Comparison of ENCODE assay signal across 1 cellular context in the genomic region with DNA sequence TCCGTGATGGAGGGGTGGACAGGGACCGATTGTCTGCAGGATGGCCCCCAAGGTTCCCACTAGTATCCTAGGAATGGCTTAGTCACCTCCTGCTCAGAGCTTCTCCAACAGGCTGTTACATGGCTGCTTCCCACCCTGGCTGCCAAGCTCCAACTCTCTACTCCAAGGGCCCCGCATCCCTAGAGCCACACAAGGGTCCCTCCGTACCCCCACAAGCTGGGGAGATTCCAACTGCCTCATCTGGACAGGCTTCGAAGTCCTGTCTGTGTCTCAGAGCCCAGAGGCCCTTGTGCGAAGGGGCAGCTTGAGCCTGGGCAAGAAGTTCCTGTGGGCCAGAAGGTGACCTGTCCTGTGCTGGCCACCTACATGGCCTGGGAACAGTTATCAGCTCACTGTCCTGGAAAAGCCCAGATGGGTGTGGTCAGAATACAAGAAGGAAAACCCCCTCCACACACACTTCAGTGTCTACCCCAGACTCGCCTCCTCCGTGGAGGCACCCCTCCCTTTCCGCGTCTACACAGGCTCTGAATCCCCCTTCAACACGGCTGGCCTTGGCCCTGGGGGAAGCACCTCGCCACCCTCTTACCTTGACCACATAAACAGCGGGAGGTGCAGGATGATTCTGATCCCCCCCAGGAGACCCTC.
A peak's percentile ranks its signal among the peaks of the same experiment; 100 is the strongest.
TF ChIP-seq lines count a peak whose summit lies in the region.

No MANE protein-coding gene starts in this region.

TF ChIP-seq in K562, 482 proteins besides CTCF, POLR2A, EP300 and RAD21 (continued from another document):
- TF ChIP-seq HLTF (IDR thresholded peaks at IDR 0.05) (no peak), TCF7L2 (IDR thresholded peaks at IDR 0.05; ENCODE audit: low read depth, low read length) (no peak), ARID3B (CRISPR knock-in tag; IDR thresholded peaks at IDR 0.05; ENCODE audit: borderline replicate concordance) (0 out of 2 replicates have a peak, but pooled peaks have one; percentile 67), ZNF76 (CRISPR knock-in tag; IDR thresholded peaks at IDR 0.05; ENCODE audit: borderline replicate concordance) (no peak), FOXP1 (CRISPR knock-in tag; IDR thresholded peaks at IDR 0.05) (peak; percentile 12; the same call in 1 of the 2 replicates), PHF20 (IDR thresholded peaks at IDR 0.05; ENCODE audit: partially characterized antibody) (no peak), ZFP30 (CRISPR knock-in tag; IDR thresholded peaks at IDR 0.05; ENCODE audit: borderline replicate concordance) (no peak), HDAC2 (IDR thresholded peaks at IDR 0.05) (0 out of 2 replicates have a peak, but pooled peaks have one; percentile 37), TBP (optimal IDR thresholded peaks at IDR 0.05; ENCODE audit: low read depth, low read length) (no peak), SAFB (IDR thresholded peaks at IDR 0.05; ENCODE audit: borderline replicate concordance, low read depth, low read length) (no peak), HDAC6 (IDR thresholded peaks at IDR 0.05; ENCODE audit: low read depth, low read length) (no peak), HMG20A (CRISPR knock-in tag; conservative IDR thresholded peaks at IDR 0.05) (no peak), ERF (CRISPR knock-in tag; IDR thresholded peaks at IDR 0.05) (no peak), ZHX1 (conservative IDR thresholded peaks at IDR 0.05; ENCODE audit: low read length) (0 out of 2 replicates have a peak, but pooled peaks have one; percentile 8), TAF9B (IDR thresholded peaks at IDR 0.05; ENCODE audit: partially characterized antibody) (no peak), ZNF431 (CRISPR knock-in tag; IDR thresholded peaks at IDR 0.05) (no peak), NR2C2 (CRISPR knock-in tag; IDR thresholded peaks at IDR 0.05) (no peak), NR2C2 (tag; IDR thresholded peaks at IDR 0.05) (no peak), ZNF274 (IDR thresholded peaks at IDR 0.05; ENCODE audit: borderline replicate concordance, low read depth, low read length) (no peak), THRB (CRISPR knock-in tag; conservative IDR thresholded peaks at IDR 0.05) (no peak), RBM39 (optimal IDR thresholded peaks at IDR 0.05; ENCODE audit: low read depth, low read length) (no peak), HDAC1 (IDR thresholded peaks at IDR 0.05) (0 out of 4 replicates have a peak, but pooled peaks of 1 of the 2 experiments have one; percentile 11), ARID1B (IDR thresholded peaks at IDR 0.05) (0 out of 2 replicates have a peak, but pooled peaks have one; percentile 7), IFI16 (CRISPR knock-in tag; IDR thresholded peaks at IDR 0.05) (0 out of 2 replicates have a peak, but pooled peaks have one; percentile 13), TOE1 (IDR thresholded peaks at IDR 0.05; ENCODE audit: borderline replicate concordance) (peak; percentile 31; the same call in 1 of the 2 replicates), TOE1 (CRISPR knock-in tag; IDR thresholded peaks at IDR 0.05; ENCODE audit: borderline replicate concordance, low read depth) (no peak)
- TF ChIP-seq, protein P1, sequence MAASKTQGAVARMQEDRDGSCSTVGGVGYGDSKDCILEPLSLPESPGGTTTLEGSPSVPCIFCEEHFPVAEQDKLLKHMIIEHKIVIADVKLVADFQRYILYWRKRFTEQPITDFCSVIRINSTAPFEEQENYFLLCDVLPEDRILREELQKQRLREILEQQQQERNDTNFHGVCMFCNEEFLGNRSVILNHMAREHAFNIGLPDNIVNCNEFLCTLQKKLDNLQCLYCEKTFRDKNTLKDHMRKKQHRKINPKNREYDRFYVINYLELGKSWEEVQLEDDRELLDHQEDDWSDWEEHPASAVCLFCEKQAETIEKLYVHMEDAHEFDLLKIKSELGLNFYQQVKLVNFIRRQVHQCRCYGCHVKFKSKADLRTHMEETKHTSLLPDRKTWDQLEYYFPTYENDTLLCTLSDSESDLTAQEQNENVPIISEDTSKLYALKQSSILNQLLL (CRISPR knock-in tag; IDR thresholded peaks at IDR 0.05; ENCODE audit: borderline replicate concordance) = no peak
